18 cellular contexts compared by ENCODE assay signal in genomic region chr19:35734889-35735288, GRCh38. TPM values are rescaled to one million over a fixed set of nuclear protein-coding genes. Genes with fewer than 3 reads are reported as not detected.
DNase-seq lines count a peak whose midpoint lies in the region; ATAC-seq, FAIRE-seq and TF ChIP-seq lines count a peak whose summit lies in the region.
"Had no signal": no experiment of that assay in that cellular context is flagged by ENCODE, and none has a peak within 500 bp of the region (broad histone marks: within the 10 kb centered on the region; RNA-seq: fewer than 3 reads in every experiment).

No MANE protein-coding gene starts in this region.

- no peaks in the 10 kb centered on the region for H3K27me3 Mint-ChIP-seq in activated CD8-positive, alpha-beta T cell treated with anti-CD3 and anti-CD28 coated beads for 36 hours
- no peaks in the 10 kb centered on the region for H3K27me3 Mint-ChIP-seq in activated CD8-positive, alpha-beta T cell treated with anti-CD3 and anti-CD28 coated beads, Interleukin-2, amount 10 ng/mL, durations not matched to agents 7 days and 5 days (ENCODE audit: low read depth)
- no peaks in the 10 kb centered on the region for H3K27me3 Mint-ChIP-seq in T-cell
- H3K27me3 Mint-ChIP-seq in naive thymus-derived CD4-positive, alpha-beta T cell: no peaks in the 10 kb centered on the region
- H3K27me3 Mint-ChIP-seq: CD8-positive, alpha-beta memory T cell had no signal

- peaks cover 4 to 92% (median 8%) of the 10 kb centered on the region in 3 experiments for H3K36me3 ChIP-seq in naive thymus-derived CD4-positive, alpha-beta T cell (ENCODE audit: control insufficient read depth in 2 of 3, insufficient read depth in 3 of 3, low read length in 3 of 3)

- TF ChIP-seq POLR2A in A549 (IDR thresholded peaks at IDR 0.05; ENCODE audit: low read length): no peak

- peak; percentile 65 for FAIRE-seq in A549 (lab: Jason Lieb, UNC)
- FAIRE-seq: GM12892 had no signal

- ATAC-seq in activated CD8-positive, alpha-beta T cell treated with anti-CD3 and anti-CD28 coated beads for 36 hours: no peak
- ATAC-seq in activated CD8-positive, alpha-beta T cell treated with anti-CD3 and anti-CD28 coated beads, Interleukin-2, amount 10 ng/mL, durations not matched to agents 7 days and 5 days: no peak
- ATAC-seq in A549 (no peak), T-cell (replicated peaks in 1 of 4) (no peak)
- no peak for ATAC-seq in naive thymus-derived CD4-positive, alpha-beta T cell

- no peak for TF ChIP-seq EP300 in A549 (IDR thresholded peaks at IDR 0.05)

- TF ChIP-seq CTCF in activated CD8-positive, alpha-beta T cell treated with anti-CD3 and anti-CD28 coated beads for 36 hours (IDR thresholded peaks at IDR 0.05): no peak
- no peak for TF ChIP-seq CTCF in A549 (IDR thresholded peaks at IDR 0.05)

- H3K4me2 ChIP-seq in A549: no peak overlapping the region
- H3K4me2 ChIP-seq: BLaER1, PC-9 had no signal

- H3K4me3 ChIP-seq in A549: no peak overlapping the region
- H3K4me3 ChIP-seq in naive thymus-derived CD4-positive, alpha-beta T cell (ENCODE audit: low read length): no peak overlapping the region
- H3K4me3 ChIP-seq: BLaER1, PC-9 had no signal

- peaks cover 42% of the 10 kb centered on the region for H3K36me3 Mint-ChIP-seq in activated CD8-positive, alpha-beta T cell treated with anti-CD3 and anti-CD28 coated beads for 36 hours (ENCODE audit: low read depth)
- H3K36me3 Mint-ChIP-seq in activated CD8-positive, alpha-beta T cell treated with anti-CD3 and anti-CD28 coated beads, Interleukin-2, amount 10 ng/mL, durations not matched to agents 7 days and 5 days (ENCODE audit: low read depth): peaks cover 59% of the 10 kb centered on the region
- H3K36me3 Mint-ChIP-seq in T-cell: peaks cover 38% of the 10 kb centered on the region
- H3K36me3 Mint-ChIP-seq in naive thymus-derived CD4-positive, alpha-beta T cell: peaks cover 6 to 32% (median 16%) of the 10 kb centered on the region in 5 donors

- H3K27me3 ChIP-seq in naive thymus-derived CD4-positive, alpha-beta T cell (ENCODE audit: control insufficient read depth in 2 of 2, insufficient read depth in 2 of 2, low read length in 2 of 2): no peaks in the 10 kb centered on the region
- H3K27me3 ChIP-seq: BLaER1 had no signal

- no peak for TF ChIP-seq RAD21 in A549 (conservative IDR thresholded peaks at IDR 0.05 in 1 of 2, IDR thresholded peaks at IDR 0.05 in 1 of 2)

- no peak overlapping the region for H3K27ac ChIP-seq in A549
- no peak overlapping the region for H3K27ac ChIP-seq in naive thymus-derived CD4-positive, alpha-beta T cell (ENCODE audit: low read depth, low read length)
- H3K27ac ChIP-seq: BLaER1, PC-9 had no signal

- 97% methylated on average over 5 of the region's 5 CpGs for WGBS in A549 (ENCODE audit: missing lambda C conversion rate)

- peaks cover 4% of the 10 kb centered on the region for H3K4me1 ChIP-seq in A549
- H3K4me1 ChIP-seq in naive thymus-derived CD4-positive, alpha-beta T cell (ENCODE audit: control insufficient read depth in 2 of 2, insufficient read depth in 2 of 2, low read length in 2 of 2): peaks cover 2 to 4% of the 10 kb centered on the region in 2 donors

- DNase-seq in activated CD8-positive, alpha-beta T cell treated with anti-CD3 and anti-CD28 coated beads for 36 hours: no peak
- no peak for DNase-seq in activated CD8-positive, alpha-beta T cell treated with anti-CD3 and anti-CD28 coated beads, Interleukin-2, amount 10 ng/mL, durations not matched to agents 7 days and 5 days
- DNase-seq in A549 (ENCODE audit: low read depth in 1 of 2, low spot score in 1 of 2): no peak
- no peak for DNase-seq in T-cell
- DNase-seq in naive thymus-derived CD4-positive, alpha-beta T cell: no peak
- no peak for DNase-seq in hepatic stellate cell (ENCODE audit: low spot score)
- DNase-seq in stimulated activated naive CD4-positive, alpha-beta T cell (lab: John Stamatoyannopoulos, UW): no peak
- no peak for DNase-seq in DMS153 (lab: John Stamatoyannopoulos, UW)
- DNase-seq: CD8-positive, alpha-beta memory T cell; GF-D8; GOT3; KG1; NCI-H1436; NCI-H2029 treated with DMSO at 0.1 percent for 48 hours; NCI-H774; PC-9 had no signal

- CTCF ChIA-PET in activated CD8-positive, alpha-beta T cell treated with anti-CD3 and anti-CD28 coated beads for 36 hours (lab: Charles Lee): no interaction called here
- CTCF ChIA-PET in activated CD8-positive, alpha-beta T cell treated with anti-CD3 and anti-CD28 coated beads, Interleukin-2, amount 10 ng/mL, durations not matched to agents 7 days and 5 days (lab: Charles Lee): no interaction called here
- CTCF ChIA-PET in A549 (lab: Yijun Ruan, JAX): interaction anchor here (0.8 to 2.4 kb wide), 6 partner anchors 9 to 196 kb away, joined by 3 to 11 read pairs (median 4); no protein-coding TSS in a partner anchor
- CTCF ChIA-PET in T-cell (lab: Charles Lee): no interaction called here
- CTCF ChIA-PET in naive thymus-derived CD4-positive, alpha-beta T cell (lab: Charles Lee): no interaction called here

- intact Hi-C loops in activated CD8-positive, alpha-beta T cell treated with anti-CD3 and anti-CD28 coated beads for 36 hours (cut with micrococcal nuclease): loop anchor here (5.0 kb wide), 1 partner anchor 43 kb away; no protein-coding TSS in a partner anchor
- intact Hi-C loops in naive thymus-derived CD4-positive, alpha-beta T cell (cut with micrococcal nuclease): no loop called here

- H3K9me3 ChIP-seq in A549: no peaks in the 10 kb centered on the region
- no peaks in the 10 kb centered on the region for H3K9me3 ChIP-seq in naive thymus-derived CD4-positive, alpha-beta T cell (ENCODE audit: control insufficient read depth in 2 of 3, low read length in 3 of 3)
- H3K9me3 ChIP-seq: BLaER1 had no signal

- POLR2A ChIA-PET in activated CD8-positive, alpha-beta T cell treated with anti-CD3 and anti-CD28 coated beads for 36 hours (lab: Charles Lee): interaction anchor here (0.7 to 5.6 kb wide), 3 partner anchors 10 to 22 kb away, joined by 3 to 105 read pairs (median 4); partner anchors contain the start of genes KMT2B and U2AF1L4
- POLR2A ChIA-PET in activated CD8-positive, alpha-beta T cell treated with anti-CD3 and anti-CD28 coated beads, Interleukin-2, amount 10 ng/mL, durations not matched to agents 7 days and 5 days (lab: Charles Lee): no interaction called here
- POLR2A ChIA-PET in A549 (lab: Yijun Ruan, JAX) (interaction anchor here (1.6 kb wide), 1 partner anchor 9 kb away, joined by 4 read pairs; no protein-coding TSS in a partner anchor), T-cell (lab: Charles Lee) (no interaction called here)
- POLR2A ChIA-PET in naive thymus-derived CD4-positive, alpha-beta T cell (lab: Charles Lee): interaction anchor here (1.3 kb wide), 1 partner anchor 10 kb away, joined by 5 read pairs; no protein-coding TSS in a partner anchor

- no peak overlapping the region for H3K4me3 Mint-ChIP-seq in activated CD8-positive, alpha-beta T cell treated with anti-CD3 and anti-CD28 coated beads for 36 hours
- H3K4me3 Mint-ChIP-seq in activated CD8-positive, alpha-beta T cell treated with anti-CD3 and anti-CD28 coated beads, Interleukin-2, amount 10 ng/mL, durations not matched to agents 7 days and 5 days: no peak overlapping the region
- H3K4me3 Mint-ChIP-seq in T-cell: no peak overlapping the region
- no peak overlapping the region for H3K4me3 Mint-ChIP-seq in naive thymus-derived CD4-positive, alpha-beta T cell

- H3K9me3 Mint-ChIP-seq in activated CD8-positive, alpha-beta T cell treated with anti-CD3 and anti-CD28 coated beads for 36 hours: no peaks in the 10 kb centered on the region
- H3K9me3 Mint-ChIP-seq in activated CD8-positive, alpha-beta T cell treated with anti-CD3 and anti-CD28 coated beads, Interleukin-2, amount 10 ng/mL, durations not matched to agents 7 days and 5 days (ENCODE audit: insufficient read depth): no peaks in the 10 kb centered on the region
- no peaks in the 10 kb centered on the region for H3K9me3 Mint-ChIP-seq in T-cell
- H3K9me3 Mint-ChIP-seq in naive thymus-derived CD4-positive, alpha-beta T cell: no peaks in the 10 kb centered on the region
- H3K9me3 Mint-ChIP-seq: CD8-positive, alpha-beta memory T cell had no signal

- H3K27ac Mint-ChIP-seq in activated CD8-positive, alpha-beta T cell treated with anti-CD3 and anti-CD28 coated beads for 36 hours: peak overlapping the region; percentile 64
- H3K27ac Mint-ChIP-seq in activated CD8-positive, alpha-beta T cell treated with anti-CD3 and anti-CD28 coated beads, Interleukin-2, amount 10 ng/mL, durations not matched to agents 7 days and 5 days: no peak overlapping the region
- peak overlapping the region; percentile 19 to 77 for H3K27ac Mint-ChIP-seq in T-cell
- peak overlapping the region in 5 of 9 donors; percentile 45 to 81 (median 77) for H3K27ac Mint-ChIP-seq in naive thymus-derived CD4-positive, alpha-beta T cell

- H3K4me1 Mint-ChIP-seq in activated CD8-positive, alpha-beta T cell treated with anti-CD3 and anti-CD28 coated beads for 36 hours (ENCODE audit: low read depth): peaks cover 13% of the 10 kb centered on the region
- H3K4me1 Mint-ChIP-seq in activated CD8-positive, alpha-beta T cell treated with anti-CD3 and anti-CD28 coated beads, Interleukin-2, amount 10 ng/mL, durations not matched to agents 7 days and 5 days (ENCODE audit: low read depth): peaks cover 19% of the 10 kb centered on the region
- peaks cover 33 to 53% (median 36%) of the 10 kb centered on the region in 3 donors for H3K4me1 Mint-ChIP-seq in T-cell
- H3K4me1 Mint-ChIP-seq in naive thymus-derived CD4-positive, alpha-beta T cell: peaks cover 23 to 38% (median 31%) of the 10 kb centered on the region in 7 donors

RNA-seq across cellular contexts. Expression of gene IGFLR1, which starts 7.4 kb away (rescaled TPM):
- total RNA-seq in activated CD8-positive, alpha-beta T cell treated with anti-CD3 and anti-CD28 coated beads for 36 hours: 100 to 1,000 TPM; 140 to 143 TPM
- total RNA-seq in activated CD8-positive, alpha-beta T cell treated with anti-CD3 and anti-CD28 coated beads, Interleukin-2, amount 10 ng/mL, durations not matched to agents 7 days and 5 days: 10 to 100 TPM; 29.9 to 37.1 TPM
- 5.7 and 6.4 TPM in 2 replicates for polyA plus RNA-seq in A549 (2011; rRNA removed)
- 15.7 and 23.3 TPM in 2 replicates for polyA plus RNA-seq in A549 (2012; cell fraction: cytosol; rRNA removed)
- 21.1 and 28.1 TPM in 2 replicates for polyA plus RNA-seq in A549 (2012; cell fraction: nucleus; rRNA removed)
- polyA plus RNA-seq in A549 (2017; fragmentation: RNase III; extraction: RNeasy Plus Mini Kit Qiagen cat#74134 plus additional on column Dnase treatment): 13.4 to 15.9 TPM (median 14.4 TPM) in 3 replicates
- 3.1 and 5.9 TPM in 2 replicates for polyA minus RNA-seq in A549 (2011; rRNA and poly(A)+ RNA removed)
- 100 to 1,000 TPM in 2 of 5 donors, 10 to 100 TPM in 3; 54.7 to 123 (median 98.1) TPM for total RNA-seq in T-cell
- 100 to 1,000 TPM in 2 of 5 experiments, 10 to 100 TPM in 3; 61.4 to 113 (median 62.8) TPM for total RNA-seq in naive thymus-derived CD4-positive, alpha-beta T cell
- polyA plus RNA-seq in naive thymus-derived CD4-positive, alpha-beta T cell: 100 to 1,000 TPM in 1 of 2 donors, 10 to 100 TPM in 1; 99.5 to 107 TPM

RNA-seq across cellular contexts. Expression of gene U2AF1L4, which starts 10.3 kb away (rescaled TPM):
- 10 to 100 TPM; 41.7 to 42.5 TPM for total RNA-seq in activated CD8-positive, alpha-beta T cell treated with anti-CD3 and anti-CD28 coated beads for 36 hours
- total RNA-seq in activated CD8-positive, alpha-beta T cell treated with anti-CD3 and anti-CD28 coated beads, Interleukin-2, amount 10 ng/mL, durations not matched to agents 7 days and 5 days: 10 to 100 TPM; 23.3 to 24.0 TPM
- polyA plus RNA-seq in A549 (2011; rRNA removed): 29.6 and 41.1 TPM in 2 replicates
- 45.9 and 47.2 TPM in 2 replicates for polyA plus RNA-seq in A549 (2012; cell fraction: cytosol; rRNA removed)
- 111 and 144 TPM in 2 replicates for polyA plus RNA-seq in A549 (2012; cell fraction: nucleus; rRNA removed)
- polyA plus RNA-seq in A549 (2017; fragmentation: RNase III; extraction: RNeasy Plus Mini Kit Qiagen cat#74134 plus additional on column Dnase treatment): 39.0 to 45.6 TPM (median 42.8 TPM) in 3 replicates
- 27.7 and 30.5 TPM in 2 replicates for polyA minus RNA-seq in A549 (2011; rRNA and poly(A)+ RNA removed)
- total RNA-seq in T-cell: 10 to 100 TPM; 40.2 to 74.1 (median 49.3) TPM
- total RNA-seq in naive thymus-derived CD4-positive, alpha-beta T cell: 10 to 100 TPM; 33.7 to 86.8 (median 68.6) TPM
- polyA plus RNA-seq in naive thymus-derived CD4-positive, alpha-beta T cell: 10 to 100 TPM; 75.7 to 89.7 TPM

RNA-seq across cellular contexts. Expression of gene PSENEN, which starts 10.6 kb away (rescaled TPM):
- total RNA-seq in activated CD8-positive, alpha-beta T cell treated with anti-CD3 and anti-CD28 coated beads for 36 hours: 10 to 100 TPM; 37.2 to 41.3 TPM
- 10 to 100 TPM; 44.1 to 48.2 TPM for total RNA-seq in activated CD8-positive, alpha-beta T cell treated with anti-CD3 and anti-CD28 coated beads, Interleukin-2, amount 10 ng/mL, durations not matched to agents 7 days and 5 days
- 111 and 133 TPM in 2 replicates for polyA plus RNA-seq in A549 (2011; rRNA removed)
- 171 and 192 TPM in 2 replicates for polyA plus RNA-seq in A549 (2012; cell fraction: cytosol; rRNA removed)
- polyA plus RNA-seq in A549 (2012; cell fraction: nucleus; rRNA removed): 102 and 137 TPM in 2 replicates
- polyA plus RNA-seq in A549 (2017; fragmentation: RNase III; extraction: RNeasy Plus Mini Kit Qiagen cat#74134 plus additional on column Dnase treatment): 191 to 203 TPM (median 197 TPM) in 3 replicates
- polyA minus RNA-seq in A549 (2011; rRNA and poly(A)+ RNA removed): 71.3 and 103 TPM in 2 replicates
- 10 to 100 TPM; 21.2 to 33.5 (median 24.5) TPM for total RNA-seq in T-cell
- total RNA-seq in naive thymus-derived CD4-positive, alpha-beta T cell: 10 to 100 TPM; 20.4 to 50.9 (median 26.3) TPM
- 10 to 100 TPM; 49.0 to 79.1 TPM for polyA plus RNA-seq in naive thymus-derived CD4-positive, alpha-beta T cell

RNA-seq across cellular contexts. Expression of gene LIN37, which starts 13.5 kb away (rescaled TPM):
- total RNA-seq in activated CD8-positive, alpha-beta T cell treated with anti-CD3 and anti-CD28 coated beads for 36 hours: 1 to 10 TPM; 4.5 to 7.8 TPM
- total RNA-seq in activated CD8-positive, alpha-beta T cell treated with anti-CD3 and anti-CD28 coated beads, Interleukin-2, amount 10 ng/mL, durations not matched to agents 7 days and 5 days: 10 to 100 TPM; 10.5 to 12.4 TPM
- polyA plus RNA-seq in A549 (2011; rRNA removed): 8.1 and 11.5 TPM in 2 replicates
- polyA plus RNA-seq in A549 (2012; cell fraction: cytosol; rRNA removed): 17.3 and 20.2 TPM in 2 replicates
- 66.8 and 67.2 TPM in 2 replicates for polyA plus RNA-seq in A549 (2012; cell fraction: nucleus; rRNA removed)
- polyA plus RNA-seq in A549 (2017; fragmentation: RNase III; extraction: RNeasy Plus Mini Kit Qiagen cat#74134 plus additional on column Dnase treatment): 20.4 to 23.1 TPM (median 22.0 TPM) in 3 replicates
- 13.5 and 24.5 TPM in 2 replicates for polyA minus RNA-seq in A549 (2011; rRNA and poly(A)+ RNA removed)
- 10 to 100 TPM; 11.8 to 23.6 (median 22.8) TPM for total RNA-seq in T-cell
- 10 to 100 TPM in 4 of 5 experiments, 1 to 10 TPM in 1; 7.9 to 33.1 (median 18.9) TPM for total RNA-seq in naive thymus-derived CD4-positive, alpha-beta T cell
- polyA plus RNA-seq in naive thymus-derived CD4-positive, alpha-beta T cell: 10 to 100 TPM in 1 of 2 donors, 1 to 10 TPM in 1; 6.7 to 20.6 TPM

RNA-seq across cellular contexts. Expression of gene KMT2B, which starts 17.1 kb away (rescaled TPM):
- total RNA-seq in activated CD8-positive, alpha-beta T cell treated with anti-CD3 and anti-CD28 coated beads for 36 hours: 10 to 100 TPM; 62.9 to 63.6 TPM
- 10 to 100 TPM; 58.0 to 64.3 TPM for total RNA-seq in activated CD8-positive, alpha-beta T cell treated with anti-CD3 and anti-CD28 coated beads, Interleukin-2, amount 10 ng/mL, durations not matched to agents 7 days and 5 days
- polyA plus RNA-seq in A549 (2011; rRNA removed): 17.8 and 25.1 TPM in 2 replicates
- polyA plus RNA-seq in A549 (2012; cell fraction: cytosol; rRNA removed): 62.0 and 72.8 TPM in 2 replicates
- 351 and 378 TPM in 2 replicates for polyA plus RNA-seq in A549 (2012; cell fraction: nucleus; rRNA removed)
- 39.4 to 40.8 TPM (median 39.9 TPM) in 3 replicates for polyA plus RNA-seq in A549 (2017; fragmentation: RNase III; extraction: RNeasy Plus Mini Kit Qiagen cat#74134 plus additional on column Dnase treatment)
- polyA minus RNA-seq in A549 (2011; rRNA and poly(A)+ RNA removed): 30.8 and 32.3 TPM in 2 replicates
- 100 to 1,000 TPM in 1 of 5 donors, 10 to 100 TPM in 4; 76.4 to 107 (median 92.5) TPM for total RNA-seq in T-cell
- 10 to 100 TPM; 64.2 to 79.8 (median 77.3) TPM for total RNA-seq in naive thymus-derived CD4-positive, alpha-beta T cell
- 1 to 10 TPM in 1 of 2 donors, under 1 TPM in 1; 0.60 to 3.2 TPM for polyA plus RNA-seq in naive thymus-derived CD4-positive, alpha-beta T cell

Comparison
In these comparisons a context has a peak if more than half of its experiments do, and no peak if none do; other contexts are left out.
1. POLR2A ChIA-PET loops: an anchor here in activated CD8-positive, alpha-beta T cell treated with anti-CD3 and anti-CD28 coated beads for 36 hours (0.7 to 5.6 kb wide), A549 (1.6 kb wide) and naive thymus-derived CD4-positive, alpha-beta T cell (1.3 kb wide); none called in activated CD8-positive, alpha-beta T cell treated with anti-CD3 and anti-CD28 coated beads, Interleukin-2, amount 10 ng/mL, durations not matched to agents 7 days and 5 days and T-cell.